Comparison of ENCODE assay signal across 8 cellular contexts in genomic region chr16:3305109-3306068, GRCh38. TPM values are rescaled to one million over a fixed set of nuclear protein-coding genes. Genes with fewer than 3 reads are reported as not detected.
DNase-seq lines count a peak whose midpoint lies in the region; ATAC-seq and TF ChIP-seq lines count a peak whose summit lies in the region.

A gene with protein sequence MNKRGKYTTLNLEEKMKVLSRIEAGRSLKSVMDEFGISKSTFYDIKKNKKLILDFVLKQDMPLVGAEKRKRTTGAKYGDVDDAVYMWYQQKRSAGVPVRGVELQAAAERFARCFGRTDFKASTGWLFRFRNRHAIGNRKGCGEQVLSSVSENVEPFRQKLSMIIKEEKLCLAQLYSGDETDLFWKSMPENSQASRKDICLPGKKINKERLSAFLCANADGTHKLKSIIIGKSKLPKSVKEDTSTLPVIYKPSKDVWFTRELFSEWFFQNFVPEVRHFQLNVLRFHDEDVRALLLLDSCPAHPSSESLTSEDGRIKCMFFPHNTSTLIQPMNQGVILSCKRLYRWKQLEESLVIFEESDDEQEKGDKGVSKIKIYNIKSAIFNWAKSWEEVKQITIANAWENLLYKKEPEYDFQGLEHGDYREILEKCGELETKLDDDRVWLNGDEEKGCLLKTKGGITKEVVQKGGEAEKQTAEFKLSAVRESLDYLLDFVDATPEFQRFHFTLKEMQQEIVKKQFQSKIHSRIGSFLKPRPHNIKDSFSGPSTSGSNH (minus strand): TSS chr16:3305430. CDS start chr16:3300614, 4,816 bp downstream.
Gene ZNF75A, plus strand, starts transcription at chr16:3305497. Its CDS starts 2,932 bp downstream, at chr16:3308429.

- TF ChIP-seq CTCF in RWPE2 (IDR thresholded peaks at IDR 0.05; ENCODE audit: poor library complexity, severe bottlenecking) (no peak), neural cell (IDR thresholded peaks at IDR 0.05; ENCODE audit: poor library complexity, severe bottlenecking) (peak; percentile 59)

- H3K9me3 ChIP-seq in RWPE2 (ENCODE audit: severe bottlenecking) (peaks cover 23% of the 10 kb centered on the region), neural cell (ENCODE audit: low read length) (peaks cover 8% of the 10 kb centered on the region)

- peak within 1 kb of the TSS; percentile 78 for H3K4me3 Mint-ChIP-seq in stimulated activated naive CD8-positive, alpha-beta T cell treated with anti-CD3 and anti-CD28 coated beads, Interleukin-15, Interleukin-2, amounts not matched to agents 100 ng/mL and 50 ng/mL, for 24 hours

- peaks cover 29% of the 10 kb centered on the region for H3K9me3 Mint-ChIP-seq in stimulated activated naive CD8-positive, alpha-beta T cell treated with anti-CD3 and anti-CD28 coated beads, Interleukin-15, Interleukin-2, amounts not matched to agents 100 ng/mL and 50 ng/mL, for 24 hours

- no peaks in the 10 kb centered on the region for H3K9me2 ChIP-seq in neural cell (ENCODE audit: insufficient read depth, low read length)

- H3K36me3 ChIP-seq in RWPE2 (ENCODE audit: low read depth): peaks cover 35% of the 10 kb centered on the region
- peaks cover 16% of the 10 kb centered on the region for H3K36me3 ChIP-seq in neural cell (ENCODE audit: insufficient read depth, low read length)

- H4K20me1 ChIP-seq in neural cell (ENCODE audit: insufficient read depth): no peaks in the 10 kb centered on the region

- TF ChIP-seq RAD21 in neural cell (conservative IDR thresholded peaks at IDR 0.05): peak; percentile 57

- no peaks in the 10 kb centered on the region for H3K4me1 ChIP-seq in RWPE2 (ENCODE audit: insufficient read depth, poor library complexity, severe bottlenecking)

- ATAC-seq in GM21717 (IDR thresholded peaks at IDR 0.05; ENCODE audit: unreplicated experiment): peak; percentile 90
- peak; percentile 98 for ATAC-seq in RWPE2 (ENCODE audit: low read depth)

- H3K4me2 ChIP-seq in neural cell (ENCODE audit: low read length): peak within 1 kb of the TSS; percentile 65

- H3K36me3 Mint-ChIP-seq in stimulated activated naive CD8-positive, alpha-beta T cell treated with anti-CD3 and anti-CD28 coated beads, Interleukin-15, Interleukin-2, amounts not matched to agents 100 ng/mL and 50 ng/mL, for 24 hours (ENCODE audit: low read depth): peaks cover 71% of the 10 kb centered on the region

- H2AFZ ChIP-seq in neural cell (ENCODE audit: low read depth, low read length): peak within 1 kb of the TSS; percentile 90

- peak within 1 kb of the TSS; percentile 90 for H3K9ac ChIP-seq in neural cell (ENCODE audit: low read length)

- H3K27me3 ChIP-seq in RWPE2 (ENCODE audit: insufficient read depth, poor library complexity, severe bottlenecking) (no peaks in the 10 kb centered on the region), neural cell (ENCODE audit: insufficient read depth, low read depth, low read length) (no peaks in the 10 kb centered on the region)

- H3K4me1 Mint-ChIP-seq in stimulated activated naive CD8-positive, alpha-beta T cell treated with anti-CD3 and anti-CD28 coated beads, Interleukin-15, Interleukin-2, amounts not matched to agents 100 ng/mL and 50 ng/mL, for 24 hours (ENCODE audit: low read depth): peaks cover 16% of the 10 kb centered on the region

- H3K27me3 Mint-ChIP-seq in stimulated activated naive CD8-positive, alpha-beta T cell treated with anti-CD3 and anti-CD28 coated beads, Interleukin-15, Interleukin-2, amounts not matched to agents 100 ng/mL and 50 ng/mL, for 24 hours: no peaks in the 10 kb centered on the region

- peak within 1 kb of the TSS; percentile 49 for H3K4me3 ChIP-seq in RWPE2 (ENCODE audit: severe bottlenecking)
- H3K4me3 ChIP-seq in neural cell (ENCODE audit: low read length): peak within 1 kb of the TSS; percentile 93

- peak within 1 kb of the TSS; percentile 76 for H3K27ac Mint-ChIP-seq in stimulated activated naive CD8-positive, alpha-beta T cell treated with anti-CD3 and anti-CD28 coated beads, Interleukin-15, Interleukin-2, amounts not matched to agents 100 ng/mL and 50 ng/mL, for 24 hours

- H3K79me2 ChIP-seq in neural cell (replicated peaks; ENCODE audit: insufficient read depth, low read length): peaks cover 20% of the 10 kb centered on the region

- H3K27ac ChIP-seq in RWPE2 (ENCODE audit: poor library complexity, severe bottlenecking) (peak within 1 kb of the TSS; percentile 73), neural cell (ENCODE audit: low read length) (peak within 1 kb of the TSS; percentile 93)

- peak; percentile 73 for TF ChIP-seq EP300 in neural cell (conservative IDR thresholded peaks at IDR 0.05; ENCODE audit: poor library complexity, severe bottlenecking)

- DNase-seq in DMS53 treated with DMSO at 0.1 percent for 48 hours (lab: John Stamatoyannopoulos, UW; ENCODE audit: unreplicated experiment) (peak; percentile 48), KG1 (lab: John Stamatoyannopoulos, UW) (peak; percentile 74), RWPE2 (ENCODE audit: low spot score) (peak; percentile 81), fibroblast of the conjunctiva (ENCODE audit: low read depth) (peak; percentile 67)
- DNase-seq in activated effector memory CD4-positive, alpha-beta T cell treated with anti-CD3 and anti-CD28 coated beads, Interleukin-2, amount 50 U/mL, for 16 hours: peak; percentile 93

- H3F3A ChIP-seq in neural cell (ENCODE audit: insufficient read depth, low read length, poor library complexity, severe bottlenecking): no peaks in the 10 kb centered on the region

TF ChIP-seq in neural cell, 6 proteins besides CTCF, POLR2A, EP300 and RAD21:
- peak; percentile 98 for TF ChIP-seq POLR2AphosphoS5 (IDR thresholded peaks at IDR 0.05)
- TF ChIP-seq TAF1 (IDR thresholded peaks at IDR 0.05; ENCODE audit: low read depth): peak; percentile 91
- TF ChIP-seq REST (IDR thresholded peaks at IDR 0.05; ENCODE audit: borderline replicate concordance): peak; percentile 84
- peak; percentile 63 for TF ChIP-seq SMC3 (conservative IDR thresholded peaks at IDR 0.05; ENCODE audit: poor library complexity)
- TF ChIP-seq EZH2 (IDR thresholded peaks at IDR 0.05; ENCODE audit: borderline replicate concordance, insufficient read depth, low read length, poor library complexity, severe bottlenecking): no peak
- TF ChIP-seq MXI1 (conservative IDR thresholded peaks at IDR 0.05; ENCODE audit: poor library complexity, severe bottlenecking): peak; percentile 96

RNA-seq across cellular contexts. Expression of the first gene that starts in this region (rescaled TPM):
- polyA plus RNA-seq in neural cell: 21.7 and 25.2 TPM in 2 replicates
- 20.5 and 27.7 TPM in 2 replicates for polyA minus RNA-seq in neural cell

RNA-seq across cellular contexts. Expression of gene ZNF75A, which starts in this region (rescaled TPM):
- 58.3 and 76.0 TPM in 2 replicates for polyA plus RNA-seq in neural cell
- polyA minus RNA-seq in neural cell: 56.4 and 58.7 TPM in 2 replicates

Comparison
In these comparisons a context has a peak if more than half of its experiments do, and no peak if none do; other contexts are left out.
1. Peak in every context shown above with its lines: DNase-seq, ATAC-seq, H3K4me3 ChIP-seq and H3K27ac ChIP-seq.